17 cellular contexts compared by ENCODE assay signal in genomic region chrX:11886745-11887144, GRCh38.
DNase-seq lines count a peak whose midpoint lies in the region; ATAC-seq and TF ChIP-seq lines count a peak whose summit lies in the region.
"Had no signal": no experiment of that assay in that cellular context is flagged by ENCODE, and none has a peak within 500 bp of the region (broad histone marks: within the 10 kb centered on the region; RNA-seq: fewer than 3 reads in every experiment).

No MANE protein-coding gene starts in this region.

- intact Hi-C loops in activated CD8-positive, alpha-beta T cell treated with anti-CD3 and anti-CD28 coated beads for 36 hours (cut with micrococcal nuclease): no loop called here

- DNase-seq in RWPE1 (ENCODE audit: low spot score): peak; percentile 59
- no peak for DNase-seq in epithelial cell of prostate (ENCODE audit: low read depth, low spot score)
- peak; percentile 65 for DNase-seq in skeletal muscle cell (ENCODE audit: low read depth)
- no peak for DNase-seq in activated CD8-positive, alpha-beta T cell treated with anti-CD3 and anti-CD28 coated beads for 36 hours
- DNase-seq in 8988T: no peak
- DNase-seq: activated CD4-positive, alpha-beta T cell treated with anti-CD3 and anti-CD28 coated beads, Interleukin-2, amount 50 U/mL, for 1 hour; caudate nucleus; DND-41; naive thymus-derived CD8-positive, alpha-beta T cell; posterior cingulate gyrus; stimulated activated naive CD8-positive, alpha-beta T cell treated with anti-CD3 and anti-CD28 coated beads, Interleukin-15, Interleukin-2, amounts not matched to agents 100 U/mL and 50 U/mL, for 24 hours; upper lobe of right lung had no signal

- H3K27ac Mint-ChIP-seq in activated CD8-positive, alpha-beta T cell treated with anti-CD3 and anti-CD28 coated beads for 36 hours: no peak overlapping the region
- H3K27ac Mint-ChIP-seq: activated naive CD8-positive, alpha-beta T cell; naive thymus-derived CD8-positive, alpha-beta T cell had no signal

- H3K9me3 Mint-ChIP-seq in activated CD8-positive, alpha-beta T cell treated with anti-CD3 and anti-CD28 coated beads for 36 hours: no peaks in the 10 kb centered on the region

- H3K36me3 Mint-ChIP-seq in activated CD8-positive, alpha-beta T cell treated with anti-CD3 and anti-CD28 coated beads for 36 hours (ENCODE audit: low read depth): no peaks in the 10 kb centered on the region
- H3K36me3 Mint-ChIP-seq: activated naive CD8-positive, alpha-beta T cell; naive thymus-derived CD8-positive, alpha-beta T cell had no signal

- peak overlapping the region; percentile 18; the same call in 1 of the 2 replicates for H3K27ac ChIP-seq in HUES64 (ENCODE audit: low read depth, low read length)
- H3K27ac ChIP-seq in RWPE1: no peak overlapping the region
- peak overlapping the region; percentile 24 for H3K27ac ChIP-seq in epithelial cell of prostate
- H3K27ac ChIP-seq: upper lobe of right lung had no signal

- H3K27me3 ChIP-seq in HUES64 (ENCODE audit: insufficient read depth, low read length): no peaks in the 10 kb centered on the region
- H3K27me3 ChIP-seq: upper lobe of right lung had no signal

- POLR2A ChIA-PET in RWPE1 (lab: Yijun Ruan, JAX; ENCODE audit: low non-redundant PET): no interaction called here
- POLR2A ChIA-PET in activated CD8-positive, alpha-beta T cell treated with anti-CD3 and anti-CD28 coated beads for 36 hours (lab: Charles Lee): no interaction called here

- no peak overlapping the region for H3K9ac ChIP-seq in HUES64 (ENCODE audit: low read depth, low read length)

- H3K9me3 ChIP-seq in HUES64 (ENCODE audit: insufficient read depth, low read depth, low read length): no peaks in the 10 kb centered on the region
- H3K9me3 ChIP-seq: upper lobe of right lung had no signal

- TF ChIP-seq CTCF in RWPE1 (conservative IDR thresholded peaks at IDR 0.05; ENCODE audit: low read depth): no peak
- no peak for TF ChIP-seq CTCF in activated CD8-positive, alpha-beta T cell treated with anti-CD3 and anti-CD28 coated beads for 36 hours (IDR thresholded peaks at IDR 0.05)

- 68% methylated on average over 1 of the region's 1 CpG for WGBS in HUES64

- no peaks in the 10 kb centered on the region for H3K27me3 Mint-ChIP-seq in activated CD8-positive, alpha-beta T cell treated with anti-CD3 and anti-CD28 coated beads for 36 hours
- H3K27me3 Mint-ChIP-seq: activated naive CD8-positive, alpha-beta T cell; naive thymus-derived CD8-positive, alpha-beta T cell had no signal

- H3K4me1 Mint-ChIP-seq in activated CD8-positive, alpha-beta T cell treated with anti-CD3 and anti-CD28 coated beads for 36 hours (ENCODE audit: low read depth): no peaks in the 10 kb centered on the region

- CTCF ChIA-PET in RWPE1 (lab: Yijun Ruan, JAX): no interaction called here
- CTCF ChIA-PET in activated CD8-positive, alpha-beta T cell treated with anti-CD3 and anti-CD28 coated beads for 36 hours (lab: Charles Lee): no interaction called here

- ATAC-seq in HG02588 (IDR thresholded peaks at IDR 0.05; ENCODE audit: unreplicated experiment): no peak
- ATAC-seq in activated CD8-positive, alpha-beta T cell treated with anti-CD3 and anti-CD28 coated beads for 36 hours: no peak
- no peak for ATAC-seq in HG03095 (IDR thresholded peaks at IDR 0.05; ENCODE audit: unreplicated experiment)
- ATAC-seq: K562; naive thymus-derived CD8-positive, alpha-beta T cell; stimulated activated naive CD8-positive, alpha-beta T cell treated with anti-CD3 and anti-CD28 coated beads, Interleukin-15, Interleukin-2, amounts not matched to agents 100 U/mL and 50 U/mL, for 24 hours; upper lobe of right lung had no signal

- H3K4me3 ChIP-seq in HUES64 (ENCODE audit: low read length) (no peak overlapping the region), skeletal muscle cell (ENCODE audit: low read depth, low read length) (no peak overlapping the region)
- H3K4me3 ChIP-seq: K562, upper lobe of right lung had no signal

- no peaks in the 10 kb centered on the region for H3K36me3 ChIP-seq in HUES64 (ENCODE audit: insufficient read depth, low read length)
- H3K36me3 ChIP-seq: upper lobe of right lung had no signal

- H3K4me1 ChIP-seq in HUES64 (ENCODE audit: insufficient read depth, low read length): no peaks in the 10 kb centered on the region
- H3K4me1 ChIP-seq: upper lobe of right lung had no signal

- no peak overlapping the region for H3K4me3 Mint-ChIP-seq in activated CD8-positive, alpha-beta T cell treated with anti-CD3 and anti-CD28 coated beads for 36 hours
- H3K4me3 Mint-ChIP-seq: activated naive CD8-positive, alpha-beta T cell; naive thymus-derived CD8-positive, alpha-beta T cell had no signal

Comparison
In these comparisons a context has a peak if more than half of its experiments do, and no peak if none do; other contexts are left out.
1. DNase-seq: peak in RWPE1 (single experiment) and skeletal muscle cell (single experiment); none in epithelial cell of prostate (single experiment), activated CD8-positive, alpha-beta T cell treated with anti-CD3 and anti-CD28 coated beads for 36 hours (single experiment) and 8988T (single experiment).